ENCODE assay signal across 13 cellular contexts in the genomic region with DNA sequence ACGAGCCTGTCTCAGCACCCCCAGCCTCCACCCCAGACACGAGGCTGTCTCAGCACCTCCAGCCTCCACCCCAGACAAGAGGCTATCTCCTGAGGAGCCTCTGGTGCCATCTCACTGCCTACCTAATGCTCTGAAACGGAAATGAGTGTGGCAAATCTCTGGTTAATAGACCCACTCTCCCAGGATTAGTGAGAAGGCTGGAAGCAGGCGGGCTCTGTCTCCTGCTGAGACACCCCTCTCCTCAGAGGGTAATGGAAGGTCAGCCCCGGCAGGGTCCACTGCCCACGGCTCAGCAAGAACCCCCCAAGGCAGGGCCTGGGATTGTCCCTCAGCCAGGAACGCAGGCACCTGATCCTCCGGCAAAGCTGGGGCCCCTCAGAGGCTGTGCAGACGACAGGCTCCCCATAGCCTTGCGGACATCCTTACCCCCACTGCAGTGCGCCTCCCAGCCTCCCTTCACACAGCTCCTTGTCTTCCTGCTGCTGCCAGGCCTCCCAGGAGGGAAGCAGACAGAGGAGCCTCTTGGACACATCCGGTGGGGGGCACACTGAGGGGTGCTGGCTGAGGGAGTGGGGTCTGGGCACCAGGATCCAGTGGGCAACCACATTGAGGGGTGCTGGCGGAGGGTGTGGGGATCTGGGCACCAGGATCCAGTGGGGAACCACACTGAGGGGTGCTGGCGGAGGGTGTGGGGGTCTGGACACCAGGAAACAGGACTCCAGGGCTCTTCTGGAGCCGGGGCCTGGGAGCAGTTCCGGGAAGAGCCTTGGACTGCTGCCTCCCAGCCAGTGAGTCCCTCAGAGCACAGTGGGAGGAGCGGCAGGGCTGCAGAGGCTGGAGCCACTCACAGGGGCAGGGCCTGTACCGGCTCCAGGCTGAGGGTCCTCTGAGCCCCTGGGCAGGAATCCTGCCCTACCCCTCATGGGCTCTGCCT. TPM values are rescaled to one million over a fixed set of nuclear protein-coding genes. Genes with fewer than 3 reads are reported as not detected.
A peak's percentile ranks its signal among the peaks of the same experiment; 100 is the strongest.
DNase-seq lines count a peak whose midpoint lies in the region; ATAC-seq and TF ChIP-seq lines count a peak whose summit lies in the region.
"Had no signal": no experiment of that assay in that cellular context is flagged by ENCODE, and none has a peak within 500 bp of the region (broad histone marks: within the 10 kb centered on the region; RNA-seq: fewer than 3 reads in every experiment).

No MANE protein-coding gene starts in this region.

- H3K36me3 ChIP-seq in HEK293 (ENCODE audit: control insufficient read depth in 2 of 2, insufficient read depth in 1 of 2, low read length in 2 of 2) (peaks cover 0 to 55% of the 10 kb centered on the region in 2 experiments; a peak in 1 of 3 replicates), trophoblast cell (ENCODE audit: control insufficient read depth in 1 of 2, insufficient read depth in 2 of 2, low read length in 2 of 2) (peaks cover 43 to 49% of the 10 kb centered on the region in 2 experiments)

- no peak overlapping the region for H4K8ac ChIP-seq in trophoblast cell (ENCODE audit: low read depth, low read length)

- H4K91ac ChIP-seq in trophoblast cell (ENCODE audit: low read depth, low read length), result no peak overlapping the region

- H3K9me3 ChIP-seq in HEK293 (ENCODE audit: control insufficient read depth, insufficient read depth, low read depth, low read length) (no peaks in the 10 kb centered on the region), trophoblast cell (ENCODE audit: insufficient read depth, low read depth, low read length) (peaks cover 2% of the 10 kb centered on the region)
- H3K9me3 ChIP-seq: Caco-2, SJCRH30 had no signal

- peak overlapping the region; percentile 80 to 89 (median 85) for H3K27ac Mint-ChIP-seq in nephron

- H2AFZ ChIP-seq in trophoblast cell (ENCODE audit: insufficient read depth, low read length, poor library complexity), result no peak overlapping the region

- H3K9ac ChIP-seq in trophoblast cell (ENCODE audit: low read length), result no peak overlapping the region

- no peak overlapping the region for H3K4me3 Mint-ChIP-seq in nephron

- TF ChIP-seq CTCF in HEK293 (tag by site-specific recombination; IDR thresholded peaks at IDR 0.05) (no peak), RWPE1 (conservative IDR thresholded peaks at IDR 0.05; ENCODE audit: low read depth) (no peak), nephron (IDR thresholded peaks at IDR 0.05; ENCODE audit: unreplicated experiment in 3 of 3) (no peak)

- H3K4ac ChIP-seq in trophoblast cell (ENCODE audit: low read depth, low read length), result no peak overlapping the region

- no peak overlapping the region for H3K4me2 ChIP-seq in trophoblast cell (ENCODE audit: low read length)

- H3K14ac ChIP-seq in trophoblast cell (ENCODE audit: low read length), result no peak overlapping the region

- H2BK12ac ChIP-seq in trophoblast cell (ENCODE audit: low read length), result no peak overlapping the region

- WGBS in trophoblast cell (ENCODE audit: extremely low coverage, insufficient coverage, insufficient read length), result no CpG with 5 or more reads among the region's 18 CpGs

- H3K23ac ChIP-seq in trophoblast cell (ENCODE audit: low read length), result no peak overlapping the region

- H2AK5ac ChIP-seq in trophoblast cell (ENCODE audit: low read length), result no peak overlapping the region

- no peak overlapping the region for H2BK120ac ChIP-seq in trophoblast cell (ENCODE audit: insufficient read depth, low read length, poor library complexity)

- H3K4me3 ChIP-seq in HEK293 (ENCODE audit: low read depth, low read length) (no peak overlapping the region), trophoblast cell (ENCODE audit: low read depth, low read length) (no peak overlapping the region)
- H3K4me3 ChIP-seq: SJCRH30 had no signal

- no peaks in the 10 kb centered on the region for H3K9me3 Mint-ChIP-seq in nephron

- no peak overlapping the region for H4K12ac ChIP-seq in trophoblast cell (ENCODE audit: low read depth, low read length)

- no peak overlapping the region for H3K18ac ChIP-seq in trophoblast cell (ENCODE audit: low read length)

- DNase-seq in RWPE1 (ENCODE audit: low spot score) (no peak), trophoblast cell (no peak), iPS-NIHi11 (ENCODE audit: low spot score) (no peak)
- DNase-seq: MM.1S, NCI-H187, NCI-H2171, NCI-H446 treated with DMSO at 0.1 percent for 48 hours had no signal

- H3K27ac ChIP-seq in HEK293 (ENCODE audit: extremely low read depth, low read depth, low read length) (no peak overlapping the region), RWPE1 (peak overlapping the region; percentile 6; the same call in 1 of the 2 replicates), trophoblast cell (ENCODE audit: low read depth, low read length) (no peak overlapping the region)
- H3K27ac ChIP-seq: HL-60, SJCRH30 had no signal

- CTCF ChIA-PET in HEK293 (lab: Yijun Ruan, JAX) (interaction anchor here (0.5 to 1.4 kb wide), 8 partner anchors 13 to 1796 kb away, joined by 3 to 7 read pairs (median 3); no protein-coding TSS in a partner anchor), RWPE1 (lab: Yijun Ruan, JAX) (interaction anchor here (0.6 to 1.6 kb wide), 7 partner anchors 10 to 154 kb away, joined by 3 to 5 read pairs (median 3); no protein-coding TSS in a partner anchor)

- POLR2A ChIA-PET in HEK293 (lab: Yijun Ruan, JAX), result interaction anchor here (0.9 to 1.4 kb wide), 2 partner anchors 9 to 106 kb away, joined by 3 read pairs; no protein-coding TSS in a partner anchor
- POLR2A ChIA-PET in RWPE1 (lab: Yijun Ruan, JAX; ENCODE audit: low non-redundant PET), result no interaction called here

- peaks cover 7% of the 10 kb centered on the region for H3K36me3 Mint-ChIP-seq in nephron (ENCODE audit: low read depth)

- H3K27me3 ChIP-seq in trophoblast cell (ENCODE audit: insufficient read depth, low read length), result no peaks in the 10 kb centered on the region
- H3K27me3 ChIP-seq: SJCRH30 had no signal

- H3K27me3 Mint-ChIP-seq in nephron (ENCODE audit: low read depth), result no peaks in the 10 kb centered on the region

- H3K4me1 ChIP-seq in HEK293 (ENCODE audit: control insufficient read depth, insufficient read depth, low read length) (no peaks in the 10 kb centered on the region), trophoblast cell (ENCODE audit: control insufficient read depth in 1 of 2, insufficient read depth in 2 of 2, low read length in 2 of 2) (no peaks in the 10 kb centered on the region)
- H3K4me1 ChIP-seq: Caco-2, SJCRH30 had no signal

- H3K79me2 ChIP-seq in trophoblast cell (ENCODE audit: control insufficient read depth, insufficient read depth, low read length, poor library complexity), result no peaks in the 10 kb centered on the region

- H2BK5ac ChIP-seq in trophoblast cell (ENCODE audit: low read depth, low read length, poor library complexity), result no peak overlapping the region

- H3K4me1 Mint-ChIP-seq in nephron, result peaks cover 5% of the 10 kb centered on the region

- no peak for ATAC-seq in GM19467 (IDR thresholded peaks at IDR 0.05; ENCODE audit: unreplicated experiment)

- no peaks in the 10 kb centered on the region for H3K79me1 ChIP-seq in trophoblast cell (ENCODE audit: low read length)

TF ChIP-seq in HEK293, 187 proteins besides CTCF, POLR2A, EP300 and RAD21:
- TF ChIP-seq GLIS1 (tag by site-specific recombination; IDR thresholded peaks at IDR 0.05) (peak; percentile 47; the same call in 1 of the 2 replicates), ZNF341 (tag by site-specific recombination; IDR thresholded peaks at IDR 0.05; ENCODE audit: low read depth) (peak; percentile 68), ZIC2 (tag by site-specific recombination; IDR thresholded peaks at IDR 0.05) (peak; percentile 38), ZNF394 (tag by site-specific recombination; IDR thresholded peaks at IDR 0.05; ENCODE audit: borderline replicate concordance) (no peak)
- TF ChIP-seq, protein P1, sequence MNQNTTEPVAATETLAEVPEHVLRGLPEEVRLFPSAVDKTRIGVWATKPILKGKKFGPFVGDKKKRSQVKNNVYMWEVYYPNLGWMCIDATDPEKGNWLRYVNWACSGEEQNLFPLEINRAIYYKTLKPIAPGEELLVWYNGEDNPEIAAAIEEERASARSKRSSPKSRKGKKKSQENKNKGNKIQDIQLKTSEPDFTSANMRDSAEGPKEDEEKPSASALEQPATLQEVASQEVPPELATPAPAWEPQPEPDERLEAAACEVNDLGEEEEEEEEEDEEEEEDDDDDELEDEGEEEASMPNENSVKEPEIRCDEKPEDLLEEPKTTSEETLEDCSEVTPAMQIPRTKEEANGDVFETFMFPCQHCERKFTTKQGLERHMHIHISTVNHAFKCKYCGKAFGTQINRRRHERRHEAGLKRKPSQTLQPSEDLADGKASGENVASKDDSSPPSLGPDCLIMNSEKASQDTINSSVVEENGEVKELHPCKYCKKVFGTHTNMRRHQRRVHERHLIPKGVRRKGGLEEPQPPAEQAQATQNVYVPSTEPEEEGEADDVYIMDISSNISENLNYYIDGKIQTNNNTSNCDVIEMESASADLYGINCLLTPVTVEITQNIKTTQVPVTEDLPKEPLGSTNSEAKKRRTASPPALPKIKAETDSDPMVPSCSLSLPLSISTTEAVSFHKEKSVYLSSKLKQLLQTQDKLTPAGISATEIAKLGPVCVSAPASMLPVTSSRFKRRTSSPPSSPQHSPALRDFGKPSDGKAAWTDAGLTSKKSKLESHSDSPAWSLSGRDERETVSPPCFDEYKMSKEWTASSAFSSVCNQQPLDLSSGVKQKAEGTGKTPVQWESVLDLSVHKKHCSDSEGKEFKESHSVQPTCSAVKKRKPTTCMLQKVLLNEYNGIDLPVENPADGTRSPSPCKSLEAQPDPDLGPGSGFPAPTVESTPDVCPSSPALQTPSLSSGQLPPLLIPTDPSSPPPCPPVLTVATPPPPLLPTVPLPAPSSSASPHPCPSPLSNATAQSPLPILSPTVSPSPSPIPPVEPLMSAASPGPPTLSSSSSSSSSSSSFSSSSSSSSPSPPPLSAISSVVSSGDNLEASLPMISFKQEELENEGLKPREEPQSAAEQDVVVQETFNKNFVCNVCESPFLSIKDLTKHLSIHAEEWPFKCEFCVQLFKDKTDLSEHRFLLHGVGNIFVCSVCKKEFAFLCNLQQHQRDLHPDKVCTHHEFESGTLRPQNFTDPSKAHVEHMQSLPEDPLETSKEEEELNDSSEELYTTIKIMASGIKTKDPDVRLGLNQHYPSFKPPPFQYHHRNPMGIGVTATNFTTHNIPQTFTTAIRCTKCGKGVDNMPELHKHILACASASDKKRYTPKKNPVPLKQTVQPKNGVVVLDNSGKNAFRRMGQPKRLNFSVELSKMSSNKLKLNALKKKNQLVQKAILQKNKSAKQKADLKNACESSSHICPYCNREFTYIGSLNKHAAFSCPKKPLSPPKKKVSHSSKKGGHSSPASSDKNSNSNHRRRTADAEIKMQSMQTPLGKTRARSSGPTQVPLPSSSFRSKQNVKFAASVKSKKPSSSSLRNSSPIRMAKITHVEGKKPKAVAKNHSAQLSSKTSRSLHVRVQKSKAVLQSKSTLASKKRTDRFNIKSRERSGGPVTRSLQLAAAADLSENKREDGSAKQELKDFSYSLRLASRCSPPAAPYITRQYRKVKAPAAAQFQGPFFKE (tag by site-specific recombination; IDR thresholded peaks at IDR 0.05; ENCODE audit: borderline replicate concordance), result no peak

RNA-seq across cellular contexts. Expression of a gene that starts 13.1 kb away (rescaled TPM):
- 52.9 and 53.1 TPM in 2 replicates for polyA plus RNA-seq in trophoblast cell (2013)

RNA-seq across cellular contexts. Expression of a gene that starts 28.2 kb away (rescaled TPM):
- polyA plus RNA-seq in trophoblast cell (2013), result 56.6 and 65.3 TPM in 2 replicates

RNA-seq across cellular contexts. Expression of a gene that starts 54.8 kb away (rescaled TPM):
- polyA plus RNA-seq in trophoblast cell (2013), result 18.2 and 20.5 TPM in 2 replicates

RNA-seq across cellular contexts. Expression of a gene that starts 55.2 kb away (rescaled TPM):
- 179 and 185 TPM in 2 replicates for polyA plus RNA-seq in trophoblast cell (2013)
